Comparison of ENCODE assay signal across 2 cellular contexts in the genomic region with DNA sequence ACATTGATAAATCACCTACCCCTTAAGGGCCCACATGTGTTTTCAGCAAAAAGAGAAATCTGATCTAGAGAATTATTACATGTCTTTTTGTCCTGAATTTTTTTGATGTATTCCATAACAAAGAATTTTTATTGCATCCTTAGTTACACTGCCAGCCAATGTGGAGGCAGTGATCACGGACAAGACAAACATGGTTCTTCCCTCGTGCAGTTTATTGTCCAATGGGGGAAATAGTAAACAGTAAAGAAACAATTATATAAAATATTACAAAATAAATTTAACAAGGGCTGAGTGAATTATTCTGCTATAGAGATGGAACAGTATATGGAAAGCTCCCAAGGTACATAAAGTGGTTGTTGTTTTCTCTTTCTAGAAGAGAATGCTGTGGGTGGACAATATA.
TF ChIP-seq lines count a peak whose summit lies in the region.

No MANE protein-coding gene starts in this region.

TF ChIP-seq in HEK293, 187 proteins besides CTCF, POLR2A, EP300 and RAD21:
- no peak for TF ChIP-seq ZNF776 (tag by site-specific recombination; IDR thresholded peaks at IDR 0.05; ENCODE audit: borderline replicate concordance)
- TF ChIP-seq, protein P1, sequence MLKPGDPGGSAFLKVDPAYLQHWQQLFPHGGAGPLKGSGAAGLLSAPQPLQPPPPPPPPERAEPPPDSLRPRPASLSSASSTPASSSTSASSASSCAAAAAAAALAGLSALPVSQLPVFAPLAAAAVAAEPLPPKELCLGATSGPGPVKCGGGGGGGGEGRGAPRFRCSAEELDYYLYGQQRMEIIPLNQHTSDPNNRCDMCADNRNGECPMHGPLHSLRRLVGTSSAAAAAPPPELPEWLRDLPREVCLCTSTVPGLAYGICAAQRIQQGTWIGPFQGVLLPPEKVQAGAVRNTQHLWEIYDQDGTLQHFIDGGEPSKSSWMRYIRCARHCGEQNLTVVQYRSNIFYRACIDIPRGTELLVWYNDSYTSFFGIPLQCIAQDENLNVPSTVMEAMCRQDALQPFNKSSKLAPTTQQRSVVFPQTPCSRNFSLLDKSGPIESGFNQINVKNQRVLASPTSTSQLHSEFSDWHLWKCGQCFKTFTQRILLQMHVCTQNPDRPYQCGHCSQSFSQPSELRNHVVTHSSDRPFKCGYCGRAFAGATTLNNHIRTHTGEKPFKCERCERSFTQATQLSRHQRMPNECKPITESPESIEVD (tag by site-specific recombination; IDR thresholded peaks at IDR 0.05): peak; percentile 52

TF ChIP-seq in H1, 55 proteins besides CTCF, POLR2A, EP300 and RAD21:
- TF ChIP-seq, protein P2, sequence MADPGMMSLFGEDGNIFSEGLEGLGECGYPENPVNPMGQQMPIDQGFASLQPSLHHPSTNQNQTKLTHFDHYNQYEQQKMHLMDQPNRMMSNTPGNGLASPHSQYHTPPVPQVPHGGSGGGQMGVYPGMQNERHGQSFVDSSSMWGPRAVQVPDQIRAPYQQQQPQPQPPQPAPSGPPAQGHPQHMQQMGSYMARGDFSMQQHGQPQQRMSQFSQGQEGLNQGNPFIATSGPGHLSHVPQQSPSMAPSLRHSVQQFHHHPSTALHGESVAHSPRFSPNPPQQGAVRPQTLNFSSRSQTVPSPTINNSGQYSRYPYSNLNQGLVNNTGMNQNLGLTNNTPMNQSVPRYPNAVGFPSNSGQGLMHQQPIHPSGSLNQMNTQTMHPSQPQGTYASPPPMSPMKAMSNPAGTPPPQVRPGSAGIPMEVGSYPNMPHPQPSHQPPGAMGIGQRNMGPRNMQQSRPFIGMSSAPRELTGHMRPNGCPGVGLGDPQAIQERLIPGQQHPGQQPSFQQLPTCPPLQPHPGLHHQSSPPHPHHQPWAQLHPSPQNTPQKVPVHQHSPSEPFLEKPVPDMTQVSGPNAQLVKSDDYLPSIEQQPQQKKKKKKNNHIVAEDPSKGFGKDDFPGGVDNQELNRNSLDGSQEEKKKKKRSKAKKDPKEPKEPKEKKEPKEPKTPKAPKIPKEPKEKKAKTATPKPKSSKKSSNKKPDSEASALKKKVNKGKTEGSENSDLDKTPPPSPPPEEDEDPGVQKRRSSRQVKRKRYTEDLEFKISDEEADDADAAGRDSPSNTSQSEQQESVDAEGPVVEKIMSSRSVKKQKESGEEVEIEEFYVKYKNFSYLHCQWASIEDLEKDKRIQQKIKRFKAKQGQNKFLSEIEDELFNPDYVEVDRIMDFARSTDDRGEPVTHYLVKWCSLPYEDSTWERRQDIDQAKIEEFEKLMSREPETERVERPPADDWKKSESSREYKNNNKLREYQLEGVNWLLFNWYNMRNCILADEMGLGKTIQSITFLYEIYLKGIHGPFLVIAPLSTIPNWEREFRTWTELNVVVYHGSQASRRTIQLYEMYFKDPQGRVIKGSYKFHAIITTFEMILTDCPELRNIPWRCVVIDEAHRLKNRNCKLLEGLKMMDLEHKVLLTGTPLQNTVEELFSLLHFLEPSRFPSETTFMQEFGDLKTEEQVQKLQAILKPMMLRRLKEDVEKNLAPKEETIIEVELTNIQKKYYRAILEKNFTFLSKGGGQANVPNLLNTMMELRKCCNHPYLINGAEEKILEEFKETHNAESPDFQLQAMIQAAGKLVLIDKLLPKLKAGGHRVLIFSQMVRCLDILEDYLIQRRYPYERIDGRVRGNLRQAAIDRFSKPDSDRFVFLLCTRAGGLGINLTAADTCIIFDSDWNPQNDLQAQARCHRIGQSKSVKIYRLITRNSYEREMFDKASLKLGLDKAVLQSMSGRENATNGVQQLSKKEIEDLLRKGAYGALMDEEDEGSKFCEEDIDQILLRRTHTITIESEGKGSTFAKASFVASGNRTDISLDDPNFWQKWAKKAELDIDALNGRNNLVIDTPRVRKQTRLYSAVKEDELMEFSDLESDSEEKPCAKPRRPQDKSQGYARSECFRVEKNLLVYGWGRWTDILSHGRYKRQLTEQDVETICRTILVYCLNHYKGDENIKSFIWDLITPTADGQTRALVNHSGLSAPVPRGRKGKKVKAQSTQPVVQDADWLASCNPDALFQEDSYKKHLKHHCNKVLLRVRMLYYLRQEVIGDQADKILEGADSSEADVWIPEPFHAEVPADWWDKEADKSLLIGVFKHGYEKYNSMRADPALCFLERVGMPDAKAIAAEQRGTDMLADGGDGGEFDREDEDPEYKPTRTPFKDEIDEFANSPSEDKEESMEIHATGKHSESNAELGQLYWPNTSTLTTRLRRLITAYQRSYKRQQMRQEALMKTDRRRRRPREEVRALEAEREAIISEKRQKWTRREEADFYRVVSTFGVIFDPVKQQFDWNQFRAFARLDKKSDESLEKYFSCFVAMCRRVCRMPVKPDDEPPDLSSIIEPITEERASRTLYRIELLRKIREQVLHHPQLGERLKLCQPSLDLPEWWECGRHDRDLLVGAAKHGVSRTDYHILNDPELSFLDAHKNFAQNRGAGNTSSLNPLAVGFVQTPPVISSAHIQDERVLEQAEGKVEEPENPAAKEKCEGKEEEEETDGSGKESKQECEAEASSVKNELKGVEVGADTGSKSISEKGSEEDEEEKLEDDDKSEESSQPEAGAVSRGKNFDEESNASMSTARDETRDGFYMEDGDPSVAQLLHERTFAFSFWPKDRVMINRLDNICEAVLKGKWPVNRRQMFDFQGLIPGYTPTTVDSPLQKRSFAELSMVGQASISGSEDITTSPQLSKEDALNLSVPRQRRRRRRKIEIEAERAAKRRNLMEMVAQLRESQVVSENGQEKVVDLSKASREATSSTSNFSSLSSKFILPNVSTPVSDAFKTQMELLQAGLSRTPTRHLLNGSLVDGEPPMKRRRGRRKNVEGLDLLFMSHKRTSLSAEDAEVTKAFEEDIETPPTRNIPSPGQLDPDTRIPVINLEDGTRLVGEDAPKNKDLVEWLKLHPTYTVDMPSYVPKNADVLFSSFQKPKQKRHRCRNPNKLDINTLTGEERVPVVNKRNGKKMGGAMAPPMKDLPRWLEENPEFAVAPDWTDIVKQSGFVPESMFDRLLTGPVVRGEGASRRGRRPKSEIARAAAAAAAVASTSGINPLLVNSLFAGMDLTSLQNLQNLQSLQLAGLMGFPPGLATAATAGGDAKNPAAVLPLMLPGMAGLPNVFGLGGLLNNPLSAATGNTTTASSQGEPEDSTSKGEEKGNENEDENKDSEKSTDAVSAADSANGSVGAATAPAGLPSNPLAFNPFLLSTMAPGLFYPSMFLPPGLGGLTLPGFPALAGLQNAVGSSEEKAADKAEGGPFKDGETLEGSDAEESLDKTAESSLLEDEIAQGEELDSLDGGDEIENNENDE (IDR thresholded peaks at IDR 0.05; ENCODE audit: insufficient replicate concordance, low read length): no peak
- TF ChIP-seq ZNF274 (IDR thresholded peaks at IDR 0.05; ENCODE audit: borderline replicate concordance, extremely low read depth, low read length) (no peak), JUND (IDR thresholded peaks at IDR 0.05; ENCODE audit: low read length) (no peak), TAF1 (IDR thresholded peaks at IDR 0.05; ENCODE audit: low read depth, low read length) (no peak), RBBP5 (IDR thresholded peaks at IDR 0.05; ENCODE audit: borderline replicate concordance, low read depth, low read length) (no peak), CEBPB (IDR thresholded peaks at IDR 0.05; ENCODE audit: low read depth, low read length) (no peak), CHD1 (IDR thresholded peaks at IDR 0.05; ENCODE audit: low read depth, low read length) (no peak)
- TF ChIP-seq, protein P3, sequence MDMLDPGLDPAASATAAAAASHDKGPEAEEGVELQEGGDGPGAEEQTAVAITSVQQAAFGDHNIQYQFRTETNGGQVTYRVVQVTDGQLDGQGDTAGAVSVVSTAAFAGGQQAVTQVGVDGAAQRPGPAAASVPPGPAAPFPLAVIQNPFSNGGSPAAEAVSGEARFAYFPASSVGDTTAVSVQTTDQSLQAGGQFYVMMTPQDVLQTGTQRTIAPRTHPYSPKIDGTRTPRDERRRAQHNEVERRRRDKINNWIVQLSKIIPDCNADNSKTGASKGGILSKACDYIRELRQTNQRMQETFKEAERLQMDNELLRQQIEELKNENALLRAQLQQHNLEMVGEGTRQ (IDR thresholded peaks at IDR 0.05; ENCODE audit: low read length): no peak
